11 cellular contexts compared by ENCODE assay signal in genomic region chr5:55577353-55578060, GRCh38. TPM values are rescaled to one million over a fixed set of nuclear protein-coding genes. Genes with fewer than 3 reads are reported as not detected.
DNase-seq lines count a peak whose midpoint lies in the region; ATAC-seq and TF ChIP-seq lines count a peak whose summit lies in the region.
"Had no signal": no experiment of that assay in that cellular context is flagged by ENCODE, and none has a peak within 500 bp of the region (broad histone marks: within the 10 kb centered on the region; RNA-seq: fewer than 3 reads in every experiment).

No MANE protein-coding gene starts in this region.

- H4K20me1 ChIP-seq in GM23338 (replicated peaks; ENCODE audit: insufficient read depth) = no peaks in the 10 kb centered on the region

- H3K36me3 ChIP-seq in GM23338 (ENCODE audit: insufficient read depth) = no peaks in the 10 kb centered on the region

- H3K4me1 ChIP-seq in GM23338 (ENCODE audit: insufficient read depth) = peaks cover 34% of the 10 kb centered on the region

- ATAC-seq in GM23338 (no peak), left ventricle myocardium superior (peak; percentile 94), sciatic nerve (peak; percentile 91), HG03342 (IDR thresholded peaks at IDR 0.05; ENCODE audit: unreplicated experiment) (no peak)

- no peaks in the 10 kb centered on the region for H3K79me2 ChIP-seq in GM23338 (replicated peaks; ENCODE audit: insufficient read depth)

- H3K4me2 ChIP-seq in GM23338 = no peak overlapping the region
- H3K4me2 ChIP-seq: PC-9 had no signal

- H2AFZ ChIP-seq in GM23338 = peak overlapping the region; percentile 85; the same call in 1 of the 2 replicates
- H2AFZ ChIP-seq: PC-9 had no signal

- no peak overlapping the region for H3K27ac ChIP-seq in GM23338 (ENCODE audit: low read depth)
- H3K27ac ChIP-seq: PC-9 had no signal

- no peak for TF ChIP-seq CTCF in GM23338 (conservative IDR thresholded peaks at IDR 0.05; ENCODE audit: low read depth in 2 of 2)
- TF ChIP-seq CTCF in astrocyte of the spinal cord (IDR thresholded peaks at IDR 0.05; ENCODE audit: low read depth, low read length) = no peak

- DNase-seq in GM23338 (ENCODE audit: low spot score) (no peak), astrocyte of the spinal cord (ENCODE audit: low read depth, low spot score) (peak; percentile 53), left ventricle myocardium superior (peak; percentile 67), sciatic nerve (ENCODE audit: low spot score) (no peak), NAMALWA (ENCODE audit: low spot score) (no peak), NCI-H2227 (lab: John Stamatoyannopoulos, UW; ENCODE audit: unreplicated experiment) (no peak)
- DNase-seq in T-helper 2 cell treated with Interferon-gamma antibody and Interleukin-4, amounts not matched to agents 5 μg/mL and 100 μg/mL, for 36 hours (ENCODE audit: low spot score) = no peak
- DNase-seq: activated CD4-positive, alpha-beta T cell treated with anti-CD3 and anti-CD28 coated beads, Interleukin-2, amount 50 U/mL, for 48 hours; Calu3; PC-9 had no signal

- peaks cover 3% of the 10 kb centered on the region for H3K27me3 Mint-ChIP-seq in GM23338 (ENCODE audit: insufficient read depth, low read depth, poor library complexity)
- H3K27me3 Mint-ChIP-seq in T-helper 2 cell treated with Interferon-gamma antibody and Interleukin-4, amounts not matched to agents 5 μg/mL and 100 μg/mL, for 36 hours (ENCODE audit: low read depth) = no peaks in the 10 kb centered on the region

- H3K4me1 Mint-ChIP-seq in GM23338 = peaks cover 18% of the 10 kb centered on the region
- H3K4me1 Mint-ChIP-seq in T-helper 2 cell treated with Interferon-gamma antibody and Interleukin-4, amounts not matched to agents 5 μg/mL and 100 μg/mL, for 36 hours (ENCODE audit: low read depth) = peaks cover 38% of the 10 kb centered on the region

- intact Hi-C loops in left ventricle myocardium superior (cut with micrococcal nuclease) (no loop called here), sciatic nerve (cut with DNase I) (no loop called here)

- no peaks in the 10 kb centered on the region for H3K9me3 Mint-ChIP-seq in GM23338
- H3K9me3 Mint-ChIP-seq in T-helper 2 cell treated with Interferon-gamma antibody and Interleukin-4, amounts not matched to agents 5 μg/mL and 100 μg/mL, for 36 hours = no peaks in the 10 kb centered on the region

- in situ Hi-C loops in astrocyte of the spinal cord (cut with HindIII; ENCODE audit: low sequenced_read_pairs) = no loop called here

- no peaks in the 10 kb centered on the region for H3K9me2 ChIP-seq in GM23338 (ENCODE audit: insufficient read depth)

- H3K27me3 ChIP-seq in GM23338 (ENCODE audit: insufficient read depth) = no peaks in the 10 kb centered on the region

- H3F3A ChIP-seq in GM23338 (replicated peaks; ENCODE audit: low read depth) = 0 out of 2 replicates have a peak, but pooled peaks cover 2% of the 10 kb centered on the region

- H3K36me3 Mint-ChIP-seq in GM23338 (ENCODE audit: low read depth) = no peaks in the 10 kb centered on the region
- no peaks in the 10 kb centered on the region for H3K36me3 Mint-ChIP-seq in T-helper 2 cell treated with Interferon-gamma antibody and Interleukin-4, amounts not matched to agents 5 μg/mL and 100 μg/mL, for 36 hours (ENCODE audit: low read depth)

- no peak overlapping the region for H3K4me3 Mint-ChIP-seq in GM23338
- no peak overlapping the region for H3K4me3 Mint-ChIP-seq in T-helper 2 cell treated with Interferon-gamma antibody and Interleukin-4, amounts not matched to agents 5 μg/mL and 100 μg/mL, for 36 hours

- H3K4me3 ChIP-seq in GM23338 (no peak overlapping the region), astrocyte of the spinal cord (ENCODE audit: low read depth, low read length) (no peak overlapping the region)
- H3K4me3 ChIP-seq: PC-9 had no signal

- peak overlapping the region; percentile 21; the same call in 1 of the 2 replicates for H3K27ac Mint-ChIP-seq in GM23338
- no peak overlapping the region for H3K27ac Mint-ChIP-seq in T-helper 2 cell treated with Interferon-gamma antibody and Interleukin-4, amounts not matched to agents 5 μg/mL and 100 μg/mL, for 36 hours

TF ChIP-seq in GM23338, 12 proteins besides CTCF, POLR2A, EP300 and RAD21 (continues in another document):
- TF ChIP-seq ZNF114 (CRISPR knock-in tag; IDR thresholded peaks at IDR 0.05) (no peak), ZNF462 (CRISPR knock-in tag; IDR thresholded peaks at IDR 0.05) (no peak), JUNB (IDR thresholded peaks at IDR 0.05; ENCODE audit: unreplicated experiment) (no peak), POLR2AphosphoS5 (IDR thresholded peaks at IDR 0.05; ENCODE audit: low read depth) (no peak), STAT1 (IDR thresholded peaks at IDR 0.05; ENCODE audit: unreplicated experiment) (no peak), EZH2phosphoT487 (IDR thresholded peaks at IDR 0.05; ENCODE audit: unreplicated experiment) (no peak)
- TF ChIP-seq, protein P1, sequence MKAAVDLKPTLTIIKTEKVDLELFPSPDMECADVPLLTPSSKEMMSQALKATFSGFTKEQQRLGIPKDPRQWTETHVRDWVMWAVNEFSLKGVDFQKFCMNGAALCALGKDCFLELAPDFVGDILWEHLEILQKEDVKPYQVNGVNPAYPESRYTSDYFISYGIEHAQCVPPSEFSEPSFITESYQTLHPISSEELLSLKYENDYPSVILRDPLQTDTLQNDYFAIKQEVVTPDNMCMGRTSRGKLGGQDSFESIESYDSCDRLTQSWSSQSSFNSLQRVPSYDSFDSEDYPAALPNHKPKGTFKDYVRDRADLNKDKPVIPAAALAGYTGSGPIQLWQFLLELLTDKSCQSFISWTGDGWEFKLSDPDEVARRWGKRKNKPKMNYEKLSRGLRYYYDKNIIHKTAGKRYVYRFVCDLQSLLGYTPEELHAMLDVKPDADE (IDR thresholded peaks at IDR 0.05) = no peak

RNA-seq across cellular contexts. Expression of gene PLPP1, which starts 42.7 kb away (rescaled TPM):
- total RNA-seq in GM23338 (2014; rRNA removed; shearing (Covaris generic)) = 92.0 and 97.1 TPM in 2 replicates
- 39.1 and 42.1 TPM in 2 replicates for polyA plus RNA-seq in GM23338 (2016; fragmentation: Nextera tagmentation; extraction: Ambion mirVana)
- total RNA-seq in left ventricle myocardium superior (75.7 TPM), sciatic nerve (79.5 TPM)

Comparison
In these comparisons a context has a peak if more than half of its experiments do, and no peak if none do; other contexts are left out.
1. ATAC-seq: peak in left ventricle myocardium superior (single experiment) and sciatic nerve (single experiment); none in GM23338 (single experiment) and HG03342 (single experiment).
2. DNase-seq: peak in astrocyte of the spinal cord (single experiment) and left ventricle myocardium superior (single experiment); none in GM23338 (single experiment), sciatic nerve (single experiment), NAMALWA (single experiment), NCI-H2227 (single experiment) and T-helper 2 cell treated with Interferon-gamma antibody and Interleukin-4, amounts not matched to agents 5 μg/mL and 100 μg/mL, for 36 hours (single experiment).